ENCODE assay signal across 1 cellular context in genomic region chr4:119543187-119543586, GRCh38.
TF ChIP-seq lines count a peak whose summit lies in the region.

No MANE protein-coding gene starts in this region.

TF ChIP-seq in IMR-90, 13 proteins besides CTCF, POLR2A, EP300 and RAD21 (continued from another document):
- TF ChIP-seq USF2 (IDR thresholded peaks at IDR 0.05; ENCODE audit: low read depth, low read length) (no peak), CHD1 (IDR thresholded peaks at IDR 0.05; ENCODE audit: low read depth, low read length) (no peak), MAFK (IDR thresholded peaks at IDR 0.05; ENCODE audit: low read depth, low read length) (no peak)
TF ChIP-seq in IMR-90: peak in this region for 0.
